Comparison of ENCODE assay signal across 9 cellular contexts in the genomic region with DNA sequence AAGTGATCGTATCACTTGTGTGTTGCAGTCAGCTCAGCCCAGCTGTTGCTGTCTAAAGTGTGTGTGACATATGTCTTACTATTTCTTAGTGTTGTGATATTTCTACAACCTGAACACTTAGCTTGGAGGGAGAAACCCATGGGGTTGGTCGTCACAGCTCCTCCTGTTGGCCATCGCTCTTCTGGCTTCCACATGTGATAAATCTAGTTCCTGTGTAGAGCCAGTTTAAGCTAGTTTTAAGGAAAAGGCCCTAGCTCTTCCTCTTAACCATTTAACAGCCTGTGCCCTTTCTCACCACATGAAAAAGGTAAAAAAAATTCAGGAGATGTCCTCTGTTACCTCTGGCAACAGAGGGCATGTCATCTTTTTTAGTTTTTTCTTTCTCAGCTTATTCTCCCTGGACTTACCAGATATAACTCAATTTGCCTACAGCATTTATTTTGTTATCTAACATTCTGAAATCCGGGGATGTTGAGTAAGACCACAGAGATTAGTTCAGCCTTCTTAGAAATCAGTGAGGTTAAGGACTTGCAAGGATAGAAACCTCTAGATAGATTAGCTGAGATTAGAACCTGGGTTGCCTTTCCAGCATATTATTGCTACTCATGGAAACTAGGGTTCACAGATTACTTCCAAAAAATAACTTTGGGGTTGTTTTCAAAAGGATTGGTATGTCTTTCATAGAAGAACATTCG.
DNase-seq lines count a peak whose midpoint lies in the region; ATAC-seq and TF ChIP-seq lines count a peak whose summit lies in the region.
"Had no signal": no experiment of that assay in that cellular context is flagged by ENCODE, and none has a peak within 500 bp of the region (broad histone marks: within the 10 kb centered on the region; RNA-seq: fewer than 3 reads in every experiment).

No MANE protein-coding gene starts in this region.

- peak; percentile 49 for DNase-seq in activated naive CD4-positive, alpha-beta T cell treated with anti-CD3 and anti-CD28 coated beads, Interleukin-2, amount 10 ng/mL, durations not matched to agents 7 days and 5 days
- DNase-seq in activated naive CD4-positive, alpha-beta T cell (lab: John Stamatoyannopoulos, UW), result no peak
- DNase-seq in NOMO-1 treated with DMSO at 0.1 percent for 48 hours (lab: John Stamatoyannopoulos, UW; ENCODE audit: unreplicated experiment) (peak; percentile 78), erythroblast (lab: John Stamatoyannopoulos, UW) (peak; percentile 54 to 62), type B pancreatic cell (ENCODE audit: extremely low spot score, unreplicated experiment) (no peak), anterior cingulate cortex (lab: John Stamatoyannopoulos, UW) (no peak), NCI-H187 treated with DMSO at 0.1 percent for 48 hours (lab: John Stamatoyannopoulos, UW) (no peak)
- DNase-seq: kidney had no signal

- H3K27ac Mint-ChIP-seq in activated naive CD4-positive, alpha-beta T cell treated with anti-CD3 and anti-CD28 coated beads, Interleukin-2, amount 10 ng/mL, durations not matched to agents 7 days and 5 days, result peak overlapping the region; percentile 29
- H3K27ac Mint-ChIP-seq in type B pancreatic cell, result no peak overlapping the region

- ATAC-seq in GM21737 (IDR thresholded peaks at IDR 0.05; ENCODE audit: unreplicated experiment), result no peak

- H3K4me1 Mint-ChIP-seq in activated naive CD4-positive, alpha-beta T cell treated with anti-CD3 and anti-CD28 coated beads, Interleukin-2, amount 10 ng/mL, durations not matched to agents 7 days and 5 days, result peaks cover 6% of the 10 kb centered on the region
- H3K4me1 Mint-ChIP-seq in type B pancreatic cell (ENCODE audit: unreplicated experiment), result no peaks in the 10 kb centered on the region

- peaks cover 54% of the 10 kb centered on the region for H3K36me3 Mint-ChIP-seq in activated naive CD4-positive, alpha-beta T cell treated with anti-CD3 and anti-CD28 coated beads, Interleukin-2, amount 10 ng/mL, durations not matched to agents 7 days and 5 days
- peaks cover 23% of the 10 kb centered on the region for H3K36me3 Mint-ChIP-seq in type B pancreatic cell

- no peaks in the 10 kb centered on the region for H3K9me3 Mint-ChIP-seq in activated naive CD4-positive, alpha-beta T cell treated with anti-CD3 and anti-CD28 coated beads, Interleukin-2, amount 10 ng/mL, durations not matched to agents 7 days and 5 days
- H3K9me3 Mint-ChIP-seq in type B pancreatic cell, result no peaks in the 10 kb centered on the region

- peak; percentile 42 for TF ChIP-seq CTCF in type B pancreatic cell (conservative IDR thresholded peaks at IDR 0.05)

- CTCF ChIA-PET in activated naive CD4-positive, alpha-beta T cell treated with anti-CD3 and anti-CD28 coated beads, Interleukin-2, amount 10 ng/mL, durations not matched to agents 7 days and 5 days (lab: Charles Lee), result interaction anchor here (0.9 to 2.7 kb wide), 6 partner anchors 10 to 171 kb away, joined by 3 to 8 read pairs (median 6); no protein-coding TSS in a partner anchor

- no peak overlapping the region for H3K4me3 Mint-ChIP-seq in activated naive CD4-positive, alpha-beta T cell treated with anti-CD3 and anti-CD28 coated beads, Interleukin-2, amount 10 ng/mL, durations not matched to agents 7 days and 5 days
- H3K4me3 Mint-ChIP-seq in type B pancreatic cell, result no peak overlapping the region

- TF ChIP-seq POLR2A in erythroblast (IDR thresholded peaks at IDR 0.05; ENCODE audit: low read length), result no peak

- no peaks in the 10 kb centered on the region for H3K27me3 Mint-ChIP-seq in activated naive CD4-positive, alpha-beta T cell treated with anti-CD3 and anti-CD28 coated beads, Interleukin-2, amount 10 ng/mL, durations not matched to agents 7 days and 5 days
- H3K27me3 Mint-ChIP-seq in type B pancreatic cell, result no peaks in the 10 kb centered on the region

Comparison
In these comparisons a context has a peak if more than half of its experiments do, and no peak if none do; other contexts are left out.
1. DNase-seq: peak in activated naive CD4-positive, alpha-beta T cell treated with anti-CD3 and anti-CD28 coated beads, Interleukin-2, amount 10 ng/mL, durations not matched to agents 7 days and 5 days (single experiment), NOMO-1 treated with DMSO at 0.1 percent for 48 hours (single experiment) and erythroblast (2 of 2); none in activated naive CD4-positive, alpha-beta T cell (0 of 4), type B pancreatic cell (single experiment), anterior cingulate cortex (0 of 58) and NCI-H187 treated with DMSO at 0.1 percent for 48 hours (single experiment).